Comparison of ENCODE assay signal across 16 cellular contexts in the genomic region with DNA sequence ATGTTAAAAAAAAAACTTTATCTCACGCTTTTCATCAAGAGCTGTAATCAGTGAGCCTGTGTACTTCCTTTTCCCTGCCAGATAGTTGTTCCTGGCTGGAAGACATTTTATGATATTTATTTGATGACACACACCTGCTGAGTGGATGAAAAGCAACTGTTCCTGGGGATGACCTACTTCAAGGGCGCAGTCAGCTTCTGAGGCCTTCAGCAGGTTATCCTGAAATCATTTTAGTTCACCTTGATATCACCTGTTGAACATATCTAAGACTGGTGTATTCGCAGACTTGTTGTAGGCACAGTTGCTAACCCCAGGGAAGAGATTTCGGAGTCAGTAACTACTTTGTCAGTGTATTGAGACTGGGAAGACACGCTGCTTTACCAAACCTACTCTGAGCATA.
A peak's percentile ranks its signal among the peaks of the same experiment; 100 is the strongest.
DNase-seq lines count a peak whose midpoint lies in the region; ATAC-seq, FAIRE-seq and TF ChIP-seq lines count a peak whose summit lies in the region.
"Had no signal": no experiment of that assay in that cellular context is flagged by ENCODE, and none has a peak within 500 bp of the region (broad histone marks: within the 10 kb centered on the region; RNA-seq: fewer than 3 reads in every experiment).

No MANE protein-coding gene starts in this region.

- no peak overlapping the region for H2BK20ac ChIP-seq in H9 (ENCODE audit: low read depth, low read length, poor library complexity, severe bottlenecking)
- 0 out of 2 replicates have a peak overlapping the region, but pooled peaks have one; percentile 17 for H2BK20ac ChIP-seq in H1 (ENCODE audit: low read length)

- no peak overlapping the region for H3K14ac ChIP-seq in H9 (ENCODE audit: insufficient read depth, low read length)
- H3K14ac ChIP-seq in H1 (ENCODE audit: insufficient read length), result no peak overlapping the region

- H3K27me3 ChIP-seq in H9 (ENCODE audit: insufficient read depth, low read length), result no peaks in the 10 kb centered on the region
- H3K27me3 ChIP-seq in H1 (replicated peaks in 1 of 4; ENCODE audit: control insufficient read depth in 3 of 4, extremely low read depth in 1 of 4, insufficient read depth in 3 of 4, low read length in 3 of 4), result no peaks in the 10 kb centered on the region
- H3K27me3 ChIP-seq in mucosa of rectum (ENCODE audit: control insufficient read depth in 2 of 2, insufficient read depth in 2 of 2, low read length in 2 of 2), result no peaks in the 10 kb centered on the region
- H3K27me3 ChIP-seq: Peyer's patch had no signal

- H3K4me3 Mint-ChIP-seq in H9 (no peak overlapping the region), endothelial cell (ENCODE audit: unreplicated experiment) (no peak overlapping the region)
- no peak overlapping the region for H3K4me3 Mint-ChIP-seq in activated T-cell treated with anti-CD3 and anti-CD28 coated beads, Interleukin-2, amount 50 U/mL, for 24 hours

- no peak for TF ChIP-seq EP300 in H1 (IDR thresholded peaks at IDR 0.05; ENCODE audit: borderline replicate concordance in 1 of 2, low read depth in 2 of 2, low read length in 2 of 2)

- no peak overlapping the region for H4K8ac ChIP-seq in H9 (replicated peaks; ENCODE audit: insufficient read length, low read depth, low read length)
- no peak overlapping the region for H4K8ac ChIP-seq in H1 (ENCODE audit: extremely low read depth, insufficient read depth, low read length)

- no peak overlapping the region for H2BK5ac ChIP-seq in H9 (ENCODE audit: insufficient read length, low read length)
- no peak overlapping the region for H2BK5ac ChIP-seq in H1 (ENCODE audit: low read depth, low read length)

- H3K4me1 Mint-ChIP-seq in H9 (peaks cover 56 to 59% of the 10 kb centered on the region in 2 experiments), endothelial cell (ENCODE audit: unreplicated experiment) (peaks cover 5% of the 10 kb centered on the region)
- H3K4me1 Mint-ChIP-seq in activated T-cell treated with anti-CD3 and anti-CD28 coated beads, Interleukin-2, amount 50 U/mL, for 24 hours (ENCODE audit: low read depth), result no peaks in the 10 kb centered on the region

- H3K23ac ChIP-seq in H9 (ENCODE audit: insufficient read length, low read depth, low read length), result no peak overlapping the region
- no peak overlapping the region for H3K23ac ChIP-seq in H1 (ENCODE audit: insufficient read length)

- in situ Hi-C loops in GM13977 (cut with MboI; ENCODE audit: low pct_unique_long_range_greater_than_20kb, low sequenced_read_pairs, unreplicated experiment), result no loop called here

- no peak overlapping the region for H2BK15ac ChIP-seq in H9 (ENCODE audit: low read depth, low read length)
- no peak overlapping the region for H2BK15ac ChIP-seq in H1 (ENCODE audit: low read length)

- no peak overlapping the region for H3K56ac ChIP-seq in H9 (ENCODE audit: insufficient read length, low read depth, low read length)
- H3K56ac ChIP-seq in H1 (replicated peaks; ENCODE audit: insufficient read length, low read depth, low read length), result no peak overlapping the region

- no peak for TF ChIP-seq POLR2A in H1 (IDR thresholded peaks at IDR 0.05; ENCODE audit: control extremely low read depth in 1 of 2, low read depth in 2 of 2, low read length in 2 of 2)

- H3K23me2 ChIP-seq in H9 (ENCODE audit: insufficient read length, low read depth, low read length, poor library complexity, severe bottlenecking) (no peaks in the 10 kb centered on the region), H1 (ENCODE audit: low read depth, low read length) (no peaks in the 10 kb centered on the region; the same call in 1 of the 2 replicates)

- H2BK120ac ChIP-seq in H9 (ENCODE audit: low read depth, low read length, poor library complexity, severe bottlenecking) (no peak overlapping the region), H1 (replicated peaks; ENCODE audit: low read depth, low read length) (no peak overlapping the region)

- H3K27me3 Mint-ChIP-seq in H9 (ENCODE audit: low read depth), result no peaks in the 10 kb centered on the region
- H3K27me3 Mint-ChIP-seq in activated T-cell treated with anti-CD3 and anti-CD28 coated beads, Interleukin-2, amount 50 U/mL, for 24 hours, result no peaks in the 10 kb centered on the region
- peaks cover 2% of the 10 kb centered on the region for H3K27me3 Mint-ChIP-seq in endothelial cell (ENCODE audit: unreplicated experiment)

- H3K4me2 ChIP-seq in H9 (ENCODE audit: insufficient read depth, insufficient read length, low read length) (no peak overlapping the region), H1 (ENCODE audit: insufficient read depth in 1 of 2, low read depth in 2 of 2, low read length in 2 of 2) (no peak overlapping the region)
- H3K4me2 ChIP-seq: SK-N-SH had no signal

- H4K20me1 ChIP-seq in H9 (ENCODE audit: control insufficient read depth, insufficient read depth, insufficient read length) (no peaks in the 10 kb centered on the region), H1 (replicated peaks in 1 of 2; ENCODE audit: control insufficient read depth in 1 of 2, insufficient read depth in 2 of 2, low read length in 2 of 2) (no peaks in the 10 kb centered on the region)

- peak overlapping the region in 2 of 3 experiments; percentile 5 to 60; a peak in 2 of 7 replicates for H3K27ac Mint-ChIP-seq in H9
- no peak overlapping the region for H3K27ac Mint-ChIP-seq in activated T-cell treated with anti-CD3 and anti-CD28 coated beads, Interleukin-2, amount 50 U/mL, for 24 hours
- H3K27ac Mint-ChIP-seq in endothelial cell (ENCODE audit: unreplicated experiment), result no peak overlapping the region

- H2AFZ ChIP-seq in H9 (ENCODE audit: low read length) (no peak overlapping the region), H1 (ENCODE audit: low read length) (no peak overlapping the region)

- no peak overlapping the region for H3K4me3 ChIP-seq in H1 (ENCODE audit: extremely low read depth in 1 of 4, insufficient read depth in 2 of 4, low read depth in 3 of 4, low read length in 4 of 4)
- H3K4me3 ChIP-seq in mucosa of rectum (ENCODE audit: low read length in 2 of 2), result no peak overlapping the region
- H3K4me3 ChIP-seq: HAP-1, Peyer's patch had no signal

- no peak for TF ChIP-seq CTCF in H9 (conservative IDR thresholded peaks at IDR 0.05)
- TF ChIP-seq CTCF in H1 (IDR thresholded peaks at IDR 0.05; ENCODE audit: control extremely low read depth in 1 of 3, insufficient read depth in 1 of 3, low read depth in 1 of 3, low read length in 3 of 3), result no peak
- no peak for TF ChIP-seq CTCF in endothelial cell (IDR thresholded peaks at IDR 0.05; ENCODE audit: unreplicated experiment)
- no peak for TF ChIP-seq CTCF in GM13977 (IDR thresholded peaks at IDR 0.05; ENCODE audit: extremely low read depth, insufficient read depth, missing control alignments)

- CTCF ChIA-PET in H1 (lab: Charles Lee; ENCODE audit: partially characterized antibody), result no interaction called here

- H3K4ac ChIP-seq in H9 (ENCODE audit: low read depth, low read length) (no peak overlapping the region), H1 (replicated peaks; ENCODE audit: insufficient read length, low read depth, low read length) (no peak overlapping the region)

- H3K9ac ChIP-seq in H9 (ENCODE audit: extremely low read depth, insufficient read length, low read length) (no peak overlapping the region), H1 (replicated peaks in 1 of 4; ENCODE audit: extremely low read depth in 1 of 4, low read depth in 3 of 4, low read length in 3 of 4) (no peak overlapping the region), mucosa of rectum (ENCODE audit: low read depth in 1 of 2, low read length in 2 of 2) (no peak overlapping the region)
- H3K9ac ChIP-seq: SK-N-SH had no signal

- H4K91ac ChIP-seq in H9 (ENCODE audit: insufficient read length, low read depth, low read length), result no peak overlapping the region
- H4K91ac ChIP-seq in H1 (replicated peaks; ENCODE audit: insufficient read length, low read length), result peak overlapping the region; percentile 47

- no peaks in the 10 kb centered on the region for H3K9me3 ChIP-seq in H9 (ENCODE audit: control insufficient read depth, low read depth, low read length)
- no peaks in the 10 kb centered on the region for H3K9me3 ChIP-seq in H1 (ENCODE audit: insufficient read depth in 2 of 2, low read depth in 1 of 2, low read length in 1 of 2)
- H3K9me3 ChIP-seq in mucosa of rectum (ENCODE audit: control insufficient read depth in 2 of 2, low read length in 2 of 2), result no peaks in the 10 kb centered on the region
- H3K9me3 ChIP-seq: HAP-1, Peyer's patch, SK-N-SH had no signal

- DNase-seq in H9 (no peak), HT-29 (ENCODE audit: low spot score) (peak; percentile 26), H1 (ENCODE audit: low read depth in 1 of 2, low spot score in 2 of 2) (no peak), endothelial cell (ENCODE audit: low spot score) (no peak), GM13977 (ENCODE audit: low spot score) (no peak)
- DNase-seq in activated T-cell treated with anti-CD3 and anti-CD28 coated beads, Interleukin-2, amount 50 U/mL, for 24 hours, result no peak
- DNase-seq: NCI-H1048, NCI-H146, NCI-H2081 treated with DMSO at 0.1 percent for 48 hours, NCI-H345, Right ventricle myocardium superior, SK-N-SH had no signal

- no peaks in the 10 kb centered on the region for H3K79me1 ChIP-seq in H9 (ENCODE audit: insufficient read depth, low read depth, low read length, poor library complexity, severe bottlenecking)
- H3K79me1 ChIP-seq in H1 (ENCODE audit: low read depth, low read length), result no peaks in the 10 kb centered on the region; the same call in 1 of the 2 replicates

- H3K27ac ChIP-seq in H9 (ENCODE audit: insufficient read length, low read depth, low read length) (no peak overlapping the region), H1 (ENCODE audit: low read depth, low read length) (no peak overlapping the region), mucosa of rectum (ENCODE audit: low read depth in 2 of 2, low read length in 2 of 2) (peak overlapping the region; percentile 33 to 57)

- peaks cover 3 to 5% (median 4%) of the 10 kb centered on the region in 3 experiments; a peak in 4 of 7 replicates for H3K36me3 Mint-ChIP-seq in H9 (ENCODE audit: insufficient read depth in 1 of 3, low read depth in 3 of 3)
- H3K36me3 Mint-ChIP-seq in activated T-cell treated with anti-CD3 and anti-CD28 coated beads, Interleukin-2, amount 50 U/mL, for 24 hours (ENCODE audit: low read depth), result peaks cover 51% of the 10 kb centered on the region
- H3K36me3 Mint-ChIP-seq in endothelial cell (ENCODE audit: low read depth, unreplicated experiment), result no peaks in the 10 kb centered on the region

- H3K9me3 Mint-ChIP-seq in H9 (no peaks in the 10 kb centered on the region), endothelial cell (ENCODE audit: unreplicated experiment) (no peaks in the 10 kb centered on the region)
- H3K9me3 Mint-ChIP-seq in activated T-cell treated with anti-CD3 and anti-CD28 coated beads, Interleukin-2, amount 50 U/mL, for 24 hours, result no peaks in the 10 kb centered on the region

- no peak for TF ChIP-seq RAD21 in H1 (IDR thresholded peaks at IDR 0.05 in 1 of 2, conservative IDR thresholded peaks at IDR 0.05 in 1 of 2; ENCODE audit: low read depth in 2 of 2, low read length in 2 of 2)

- H3K4me1 ChIP-seq in H9 (ENCODE audit: insufficient read depth, low read length) (peaks cover 2% of the 10 kb centered on the region; the same call in 1 of the 2 replicates), H1 (replicated peaks in 1 of 4; ENCODE audit: control insufficient read depth in 3 of 4, insufficient read depth in 4 of 4, low read length in 3 of 4) (peaks cover 0 to 10% (median 6%) of the 10 kb centered on the region in 4 experiments; a peak in 4 of 7 replicates), mucosa of rectum (ENCODE audit: control insufficient read depth in 2 of 2, insufficient read depth in 2 of 2, low read length in 2 of 2) (peaks cover 7 to 19% of the 10 kb centered on the region in 2 donors)

- no peak for FAIRE-seq in H1 (lab: Jason Lieb, UNC)

- WGBS in H9 (ENCODE audit: extremely low coverage, insufficient read length, low lambda C conversion rate), result no CpG with 5 or more reads among the region's 5 CpGs
- WGBS in H1 (ENCODE audit: extremely low coverage in 1 of 2, insufficient coverage in 1 of 2, insufficient read length in 1 of 2, insufficient replicate concordance in 2 of 2, low coverage in 1 of 2, low lambda C conversion rate in 2 of 2, missing lambda C conversion rate in 1 of 2), 2 experiments, result 95% methylated on average over 5 of the region's 5 CpGs; no CpG with 5 or more reads in 1 of the 2 experiments

- H2AK5ac ChIP-seq in H9 (ENCODE audit: insufficient read length, low read length) (no peak overlapping the region), H1 (ENCODE audit: low read depth, low read length) (no peak overlapping the region)

- H2BK12ac ChIP-seq in H9 (ENCODE audit: insufficient read length, low read depth, low read length) (no peak overlapping the region), H1 (ENCODE audit: low read depth, low read length) (peak overlapping the region; percentile 68; the same call in 1 of the 2 replicates)

- H4K5ac ChIP-seq in H9 (ENCODE audit: insufficient read length, low read depth, low read length), result no peak overlapping the region
- H4K5ac ChIP-seq in H1 (ENCODE audit: insufficient read length, low read depth, low read length), result no peak overlapping the region

- ATAC-seq in HG02798 (IDR thresholded peaks at IDR 0.05; ENCODE audit: poor library complexity, unreplicated experiment), result no peak

- H3K79me2 ChIP-seq in H9 (ENCODE audit: insufficient read depth, low read length), result no peaks in the 10 kb centered on the region
- no peaks in the 10 kb centered on the region for H3K79me2 ChIP-seq in H1 (ENCODE audit: control insufficient read depth in 1 of 2, insufficient read depth in 2 of 2, low read length in 2 of 2)

- no peak overlapping the region for H3T11ph ChIP-seq in H9 (ENCODE audit: low read length)

- POLR2A ChIA-PET in H1 (lab: Charles Lee; ENCODE audit: partially characterized antibody), result no interaction called here

- H3K36me3 ChIP-seq in H1 (ENCODE audit: control insufficient read depth in 2 of 4, insufficient read depth in 4 of 4, low read length in 3 of 4) (no peaks in the 10 kb centered on the region), mucosa of rectum (ENCODE audit: control insufficient read depth in 2 of 2, insufficient read depth in 2 of 2, low read length in 2 of 2) (no peaks in the 10 kb centered on the region)
- H3K36me3 ChIP-seq: HAP-1, Peyer's patch had no signal

- H3K18ac ChIP-seq in H9 (ENCODE audit: insufficient read length, low read depth, low read length) (no peak overlapping the region), H1 (ENCODE audit: extremely low read depth, low read length) (no peak overlapping the region)

Comparison
In these comparisons a context has a peak if more than half of its experiments do, and no peak if none do; other contexts are left out.
1. H3K27ac ChIP-seq: peak in mucosa of rectum (2 of 2); none in H9 (single experiment) and H1 (single experiment).
2. H3K27ac Mint-ChIP-seq: peak in H9 (2 of 3); none in activated T-cell treated with anti-CD3 and anti-CD28 coated beads, Interleukin-2, amount 50 U/mL, for 24 hours (single experiment) and endothelial cell (single experiment).